In genomic region chr9:130893250-130894101, GRCh38 we compare ENCODE assay signal across 10 cellular contexts. TPM values are rescaled to one million over a fixed set of nuclear protein-coding genes. Genes with fewer than 3 reads are reported as not detected.
DNase-seq lines count a peak whose midpoint lies in the region; ATAC-seq and TF ChIP-seq lines count a peak whose summit lies in the region.
"Had no signal": no experiment of that assay in that cellular context is flagged by ENCODE, and none has a peak within 500 bp of the region (broad histone marks: within the 10 kb centered on the region; RNA-seq: fewer than 3 reads in every experiment).

No MANE protein-coding gene starts in this region.

- CTCF ChIA-PET in AG04450 (lab: Charles Lee): interaction anchor here (1.4 to 2.6 kb wide), 3 partner anchors 24 to 192 kb away, joined by 5 to 11 read pairs (median 10); no protein-coding TSS in a partner anchor

- H3K9me3 ChIP-seq in AG04450 (ENCODE audit: control insufficient read depth, insufficient read depth, low read length) (no peaks in the 10 kb centered on the region; the same call in 1 of the 2 replicates), endodermal cell (ENCODE audit: control insufficient read depth, low read length) (no peaks in the 10 kb centered on the region)

- H3K36me3 Mint-ChIP-seq in endodermal cell (ENCODE audit: low read depth): peaks cover 13% of the 10 kb centered on the region
- peaks cover 2% of the 10 kb centered on the region for H3K36me3 Mint-ChIP-seq in memory B cell

- no peaks in the 10 kb centered on the region for H3K27me3 Mint-ChIP-seq in endodermal cell (ENCODE audit: insufficient read depth)
- no peaks in the 10 kb centered on the region for H3K27me3 Mint-ChIP-seq in memory B cell
- H3K27me3 Mint-ChIP-seq: CD4-positive, alpha-beta memory T cell had no signal

- POLR2A ChIA-PET in AG04450 (lab: Yijun Ruan, JAX): no interaction called here

- H3K27ac Mint-ChIP-seq in endodermal cell: no peak overlapping the region
- H3K27ac Mint-ChIP-seq in memory B cell: no peak overlapping the region

- H3K4me1 ChIP-seq in endodermal cell (ENCODE audit: control insufficient read depth, insufficient read depth, low read length): peaks cover 10% of the 10 kb centered on the region

- peaks cover 12% of the 10 kb centered on the region for H3K36me3 ChIP-seq in endodermal cell (ENCODE audit: control insufficient read depth, insufficient read depth, low read length)

- no peak overlapping the region for H3K9ac ChIP-seq in endodermal cell (ENCODE audit: extremely low read depth, low read length, poor library complexity, severe bottlenecking)

- H3K27ac ChIP-seq in AG04450 (ENCODE audit: low read depth, low read length): peak overlapping the region; percentile 31
- no peak overlapping the region for H3K27ac ChIP-seq in endodermal cell (ENCODE audit: low read depth, low read length)

- TF ChIP-seq CTCF in AG04450 (IDR thresholded peaks at IDR 0.05; ENCODE audit: low read depth, low read length) (peak; percentile 38), endodermal cell (conservative IDR thresholded peaks at IDR 0.05) (peak; percentile 71)

- H3K4me3 Mint-ChIP-seq in endodermal cell: no peak overlapping the region
- no peak overlapping the region for H3K4me3 Mint-ChIP-seq in memory B cell
- H3K4me3 Mint-ChIP-seq: CD4-positive, alpha-beta memory T cell had no signal

- peaks cover 11% of the 10 kb centered on the region for H3K4me1 Mint-ChIP-seq in endodermal cell
- no peaks in the 10 kb centered on the region for H3K4me1 Mint-ChIP-seq in memory B cell
- H3K4me1 Mint-ChIP-seq: CD4-positive, alpha-beta memory T cell had no signal

- H3K4me3 ChIP-seq in AG04450 (ENCODE audit: low read depth, low read length) (no peak overlapping the region), endodermal cell (ENCODE audit: low read length) (no peak overlapping the region)

- DNase-seq in AG04450 (ENCODE audit: low read depth, low spot score) (no peak), NCI-H460 (ENCODE audit: extremely low read depth, low read depth) (peak; percentile 22), endodermal cell (peak; percentile 81), memory B cell (ENCODE audit: low spot score in 2 of 2) (no peak), kidney glomerular epithelial cell (lab: John Stamatoyannopoulos, UW) (no peak), T-helper 1 cell (no peak), COR-L47 (lab: John Stamatoyannopoulos, UW) (no peak)
- DNase-seq: CD4-positive, alpha-beta memory T cell had no signal

- 92 to 93% methylated on average over 27 to 37 of the region's 37 CpGs for WGBS in endodermal cell (ENCODE audit: insufficient coverage in 1 of 2, insufficient read length in 1 of 2), 2 experiments

- ATAC-seq in memory B cell (ENCODE audit: low read depth): peak; percentile 35
- no peak for ATAC-seq in HG02870 (IDR thresholded peaks at IDR 0.05; ENCODE audit: unreplicated experiment)

- H3K9me3 Mint-ChIP-seq in endodermal cell (no peaks in the 10 kb centered on the region), memory B cell (no peaks in the 10 kb centered on the region)
- H3K9me3 Mint-ChIP-seq: CD4-positive, alpha-beta memory T cell had no signal

- H3K27me3 ChIP-seq in AG04450 (ENCODE audit: control insufficient read depth, insufficient read depth, low read length) (no peaks in the 10 kb centered on the region), endodermal cell (ENCODE audit: control insufficient read depth, insufficient read depth, low read length, poor library complexity, severe bottlenecking) (no peaks in the 10 kb centered on the region)

RNA-seq across cellular contexts. Expression of gene QRFP, which starts 3.1 kb away (rescaled TPM):
- polyA plus RNA-seq in AG04450 (2011; rRNA removed): not detected in 2 replicates
- polyA minus RNA-seq in AG04450 (2011; rRNA and poly(A)+ RNA removed): not detected in 2 replicates
- total RNA-seq in NCI-H460 (2014; rRNA removed; shearing (Covaris generic)): not detected in 2 replicates
- not detected in 2 replicates for polyA plus RNA-seq in NCI-H460 (2014; cell fraction: nucleus; rRNA removed)
- total RNA-seq in endodermal cell: not detected
- not detected for polyA plus RNA-seq in endodermal cell (2013, experiment 1 of 2)
- polyA plus RNA-seq in endodermal cell (2013, experiment 2 of 2): not detected
- total RNA-seq: CD4-positive, alpha-beta memory T cell; HT1080 had no signal
- polyA plus RNA-seq: CD4-positive, alpha-beta memory T cell had no signal

RNA-seq across cellular contexts. Expression of gene FIBCD1, which starts 45.6 kb away (rescaled TPM):
- 2.2 and 3.2 TPM in 2 replicates for polyA plus RNA-seq in AG04450 (2011; rRNA removed)
- polyA minus RNA-seq in AG04450 (2011; rRNA and poly(A)+ RNA removed): 1.2 and 2.3 TPM in 2 replicates
- total RNA-seq in NCI-H460 (2014; rRNA removed; shearing (Covaris generic)): 14.3 and 14.6 TPM in 2 replicates
- 8.3 and 10.0 TPM in 2 replicates for polyA plus RNA-seq in NCI-H460 (2014; cell fraction: nucleus; rRNA removed)
- 1 to 10 TPM; 2.8 to 3.7 TPM for total RNA-seq in endodermal cell
- 4.3 TPM for polyA plus RNA-seq in endodermal cell (2013, experiment 1 of 2)
- 3.4 TPM for polyA plus RNA-seq in endodermal cell (2013, experiment 2 of 2)
- total RNA-seq: CD4-positive, alpha-beta memory T cell had no signal
- polyA plus RNA-seq: CD4-positive, alpha-beta memory T cell had no signal

RNA-seq across cellular contexts. Expression of gene ABL1, which starts 58.4 kb away (rescaled TPM):
- 37.5 and 51.3 TPM in 2 replicates for polyA plus RNA-seq in AG04450 (2011; rRNA removed)
- polyA minus RNA-seq in AG04450 (2011; rRNA and poly(A)+ RNA removed): 81.5 and 92.0 TPM in 2 replicates
- 60.6 and 63.0 TPM in 2 replicates for total RNA-seq in NCI-H460 (2014; rRNA removed; shearing (Covaris generic))
- polyA plus RNA-seq in NCI-H460 (2014; cell fraction: nucleus; rRNA removed): 39.0 and 39.2 TPM in 2 replicates
- total RNA-seq in endodermal cell: 10 to 100 TPM; 78.8 to 94.1 TPM
- 62.3 TPM for polyA plus RNA-seq in endodermal cell (2013, experiment 1 of 2)
- 60.4 TPM for polyA plus RNA-seq in endodermal cell (2013, experiment 2 of 2)

Comparison
In these comparisons a context has a peak if more than half of its experiments do, and no peak if none do; other contexts are left out.
1. DNase-seq: peak in NCI-H460 (single experiment) and endodermal cell (single experiment); none in AG04450 (single experiment), memory B cell (0 of 2), kidney glomerular epithelial cell (single experiment), T-helper 1 cell (0 of 5) and COR-L47 (single experiment).